9 cellular contexts compared by ENCODE assay signal in the genomic region with DNA sequence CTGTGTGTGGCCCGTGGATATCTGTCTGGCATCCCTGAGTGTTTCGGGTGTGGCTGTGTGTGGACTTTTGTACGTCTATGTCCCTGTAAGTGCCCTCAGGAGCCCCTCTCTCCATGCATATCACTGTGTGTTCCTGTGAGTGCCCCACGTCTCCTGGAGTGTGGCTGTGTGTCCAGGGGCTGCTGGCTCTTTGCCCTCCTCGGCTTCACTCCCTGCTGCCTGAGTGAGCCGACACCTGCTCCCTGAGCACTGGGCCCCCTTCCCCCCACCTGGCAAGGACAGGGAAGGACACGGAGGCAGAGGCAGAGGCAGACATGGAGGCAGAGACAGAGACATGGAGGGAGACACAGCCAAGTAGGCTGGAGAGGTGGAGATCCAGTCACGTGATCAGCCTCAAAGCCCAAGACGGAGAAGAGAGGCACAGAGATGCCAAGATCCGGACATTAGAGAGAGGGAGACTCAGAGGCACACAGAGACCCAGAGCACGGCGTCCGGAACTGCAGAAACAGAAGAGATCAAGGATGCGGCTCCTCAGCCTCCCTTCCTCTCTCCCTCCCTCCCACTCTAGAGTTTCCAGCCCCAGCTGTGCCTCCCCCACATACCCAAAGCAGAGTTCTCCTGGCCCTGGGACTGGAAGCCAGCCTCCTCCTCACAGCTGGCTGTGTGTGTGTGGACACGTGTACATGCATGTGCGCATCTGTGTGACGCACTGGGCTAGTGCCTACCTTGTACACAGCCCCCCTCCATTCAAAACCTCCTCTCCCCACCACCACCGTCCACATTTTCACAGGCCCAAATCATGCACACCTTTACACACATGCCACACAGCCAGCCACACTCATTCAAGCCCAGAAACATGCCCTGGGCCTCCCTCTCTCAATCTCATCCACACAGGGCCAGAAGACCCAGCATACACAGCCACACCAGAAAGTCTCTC. TPM values are rescaled to one million over a fixed set of nuclear protein-coding genes. Genes with fewer than 3 reads are reported as not detected.
DNase-seq lines count a peak whose midpoint lies in the region; ATAC-seq, FAIRE-seq and TF ChIP-seq lines count a peak whose summit lies in the region.
"Had no signal": no experiment of that assay in that cellular context is flagged by ENCODE, and none has a peak within 500 bp of the region (broad histone marks: within the 10 kb centered on the region; RNA-seq: fewer than 3 reads in every experiment).

No MANE protein-coding gene starts in this region.

- H3K36me3 ChIP-seq in DOHH2 (ENCODE audit: control insufficient read depth, low read length) (no peaks in the 10 kb centered on the region), breast epithelium (no peaks in the 10 kb centered on the region), small intestine (ENCODE audit: control insufficient read depth in 2 of 2, insufficient read depth in 2 of 2, low read length in 2 of 2) (no peaks in the 10 kb centered on the region)

- peaks cover 9% of the 10 kb centered on the region for H3K79me2 ChIP-seq in DOHH2 (ENCODE audit: control insufficient read depth, low read length)

- DNase-seq in NCI-H2171 (lab: John Stamatoyannopoulos, UW) (peak; percentile 72), breast epithelium (ENCODE audit: low spot score in 2 of 2) (peak in 1 of 2 donors; percentile 79), inferior parietal cortex (ENCODE audit: extremely low spot score) (peak; percentile 68), small intestine (no peak), iPS-NIHi7 (ENCODE audit: extremely low spot score) (no peak)

- ATAC-seq in GM19328 (IDR thresholded peaks at IDR 0.05; ENCODE audit: unreplicated experiment), result no peak
- no peak for ATAC-seq in GM19452 (IDR thresholded peaks at IDR 0.05; ENCODE audit: unreplicated experiment)

- H3K27me3 ChIP-seq in DOHH2 (ENCODE audit: control insufficient read depth, low read length) (peaks cover 2% of the 10 kb centered on the region; the same call in 1 of the 2 replicates), breast epithelium (no peaks in the 10 kb centered on the region), small intestine (ENCODE audit: control insufficient read depth in 2 of 2, insufficient read depth in 2 of 2, low read length in 2 of 2) (no peaks in the 10 kb centered on the region)

- no peak for FAIRE-seq in small intestine (lab: Jason Lieb, UNC)

- 21 to 43% (median 35%) methylated on average over 15 to 18 of the region's 18 CpGs for WGBS in small intestine, 3 donors

- H3K4me1 ChIP-seq in DOHH2 (ENCODE audit: control insufficient read depth, low read length) (peaks cover 65% of the 10 kb centered on the region), breast epithelium (peaks cover 15 to 25% of the 10 kb centered on the region in 2 donors), small intestine (ENCODE audit: control insufficient read depth in 2 of 2, insufficient read depth in 1 of 2, low read depth in 1 of 2, low read length in 1 of 2) (peaks cover 0 to 4% of the 10 kb centered on the region in 2 donors)

- H3K9me2 ChIP-seq in DOHH2 (replicated peaks; ENCODE audit: control insufficient read depth, low read length), result no peaks in the 10 kb centered on the region

- H3K4me2 ChIP-seq in DOHH2 (ENCODE audit: low read length), result peak overlapping the region; percentile 82

- intact Hi-C loops in breast epithelium (cut with DNase I; ENCODE audit: low total_unique reads), result no loop called here

- TF ChIP-seq POLR2A in breast epithelium (IDR thresholded peaks at IDR 0.05), result no peak

- peaks cover 27% of the 10 kb centered on the region for H3F3A ChIP-seq in DOHH2 (ENCODE audit: control insufficient read depth, insufficient read depth)

- H3K27ac ChIP-seq in DOHH2 (ENCODE audit: low read depth, low read length) (no peak overlapping the region), breast epithelium (peak overlapping the region; percentile 94 to 97), small intestine (ENCODE audit: low read depth in 1 of 2, low read length in 1 of 2) (peak overlapping the region; percentile 77 to 86)
- H3K27ac ChIP-seq: KMS-11 had no signal

- TF ChIP-seq CTCF in DOHH2 (IDR thresholded peaks at IDR 0.05; ENCODE audit: low read depth, low read length, poor library complexity, severe bottlenecking) (no peak), breast epithelium (IDR thresholded peaks at IDR 0.05) (no peak)

- H3K4me3 ChIP-seq in DOHH2 (ENCODE audit: low read length) (peak overlapping the region; percentile 74), breast epithelium (peak overlapping the region; percentile 39 to 70 (median 56)), small intestine (ENCODE audit: low read depth in 1 of 2, low read length in 2 of 2) (no peak overlapping the region)

- H4K20me1 ChIP-seq in DOHH2 (ENCODE audit: control insufficient read depth, insufficient read depth, low read depth, low read length), result no peaks in the 10 kb centered on the region

- H3K9me3 ChIP-seq in DOHH2 (ENCODE audit: control insufficient read depth, insufficient read depth, low read length) (no peaks in the 10 kb centered on the region), breast epithelium (no peaks in the 10 kb centered on the region), small intestine (ENCODE audit: control insufficient read depth, low read depth) (no peaks in the 10 kb centered on the region)

RNA-seq across cellular contexts. Expression of a gene that starts 39.0 kb away (rescaled TPM):
- total RNA-seq in breast epithelium, result 10 to 100 TPM; 41.6 to 93.5 (median 43.2) TPM
- 10 to 100 TPM; 19.5 to 49.3 (median 20.5) TPM for polyA plus RNA-seq in small intestine

Comparison
In these comparisons a context has a peak if more than half of its experiments do, and no peak if none do; other contexts are left out.
1. H3K4me3 ChIP-seq: peak in DOHH2 (single experiment) and breast epithelium (3 of 3); none in small intestine (0 of 2).
2. DNase-seq: peak in NCI-H2171 (single experiment) and inferior parietal cortex (single experiment); none in small intestine (single experiment) and iPS-NIHi7 (single experiment).